Comparison of ENCODE assay signal across 1 cellular context in genomic region chr4:184217569-184218131, GRCh38.
TF ChIP-seq lines count a peak whose summit lies in the region.

TSS of gene ENPP6 (minus strand) at chr4:184217873. CDS start at chr4:184217819, 54 bp downstream.

TF ChIP-seq in GM23338, 12 proteins besides CTCF, POLR2A, EP300 and RAD21 (continued from another document):
- TF ChIP-seq ZNF462 (CRISPR knock-in tag; IDR thresholded peaks at IDR 0.05) (no peak), POLR2AphosphoS5 (IDR thresholded peaks at IDR 0.05; ENCODE audit: low read depth) (no peak)
